Comparison of ENCODE assay signal across 2 cellular contexts in genomic region chr17:56786989-56787482, GRCh38.
A peak's percentile ranks its signal among the peaks of the same experiment; 100 is the strongest.
TF ChIP-seq lines count a peak whose summit lies in the region.

No MANE protein-coding gene starts in this region.

TF ChIP-seq in A549, 52 proteins besides CTCF, POLR2A, EP300 and RAD21 (continued from another document):
- no peak for TF ChIP-seq BCL3 (IDR thresholded peaks at IDR 0.05)
- no peak for TF ChIP-seq NFE2L2 (conservative IDR thresholded peaks at IDR 0.05; ENCODE audit: low read length)
- peak; percentile 36; the same call in 1 of the 2 replicates for TF ChIP-seq FOSL2 (IDR thresholded peaks at IDR 0.05)
- peak; percentile 66 for TF ChIP-seq FOSL2 (CRISPR knock-in tag; IDR thresholded peaks at IDR 0.05)
- no peak for TF ChIP-seq MAFK (IDR thresholded peaks at IDR 0.05; ENCODE audit: partially characterized antibody)
- no peak for TF ChIP-seq SMC3 (IDR thresholded peaks at IDR 0.05)
- TF ChIP-seq ZSCAN20 (CRISPR knock-in tag; IDR thresholded peaks at IDR 0.05) = no peak
- peak; percentile 41 to 44; a peak in 2 of 4 replicates for TF ChIP-seq CEBPB (IDR thresholded peaks at IDR 0.05)
- TF ChIP-seq RCOR1 (IDR thresholded peaks at IDR 0.05; ENCODE audit: low read depth, low read length) = no peak
- peak; percentile 26 to 30; a peak in 1 of 5 replicates for TF ChIP-seq JUN (IDR thresholded peaks at IDR 0.05)
- TF ChIP-seq MAZ (IDR thresholded peaks at IDR 0.05; ENCODE audit: borderline replicate concordance, low read depth, low read length) = no peak

TF ChIP-seq in GM12878, 131 proteins besides CTCF, POLR2A, EP300 and RAD21 (continued from another document and continues in another):
- TF ChIP-seq USF2 (IDR thresholded peaks at IDR 0.05; ENCODE audit: borderline replicate concordance, low read depth, low read length) (no peak; the same call in 1 of the 2 replicates), BMI1 (IDR thresholded peaks at IDR 0.05; ENCODE audit: borderline replicate concordance) (no peak; the same call in none of the 2 replicates), PML (IDR thresholded peaks at IDR 0.05; ENCODE audit: low read length) (no peak), IKZF2 (IDR thresholded peaks at IDR 0.05) (peak; percentile 71 to 73; a peak in 2 of 4 replicates), ZBED1 (IDR thresholded peaks at IDR 0.05; ENCODE audit: borderline replicate concordance) (0 out of 2 replicates have a peak, but pooled peaks have one; percentile 38), PKNOX1 (IDR thresholded peaks at IDR 0.05) (0 out of 2 replicates have a peak, but pooled peaks have one; percentile 10), CBX3 (IDR thresholded peaks at IDR 0.05; ENCODE audit: borderline replicate concordance, low read depth) (no peak), SUPT20H (IDR thresholded peaks at IDR 0.05; ENCODE audit: borderline replicate concordance, control insufficient read depth, low read depth, low read length) (no peak), FOXK2 (IDR thresholded peaks at IDR 0.05) (no peak), RBBP5 (conservative IDR thresholded peaks at IDR 0.05) (no peak), IKZF1 (conservative IDR thresholded peaks at IDR 0.05) (peak; percentile 79), SIN3A (IDR thresholded peaks at IDR 0.05; ENCODE audit: low read depth, low read length) (no peak), SPI1 (IDR thresholded peaks at IDR 0.05; ENCODE audit: borderline replicate concordance, insufficient read depth, low read depth, low read length) (peak; percentile 55; the same call in 1 of the 2 replicates), NBN (IDR thresholded peaks at IDR 0.05) (no peak), ELK1 (IDR thresholded peaks at IDR 0.05; ENCODE audit: low read depth, low read length) (no peak), ZNF274 (IDR thresholded peaks at IDR 0.05; ENCODE audit: insufficient read depth, insufficient read length) (no peak), ZNF24 (IDR thresholded peaks at IDR 0.05) (no peak), ESRRA (IDR thresholded peaks at IDR 0.05; ENCODE audit: low read length) (no peak), POLR2AphosphoS2 (IDR thresholded peaks at IDR 0.05; ENCODE audit: low read depth, low read length) (no peak), BCL3 (IDR thresholded peaks at IDR 0.05; ENCODE audit: borderline replicate concordance, insufficient read depth, low read depth, low read length, poor library complexity, severe bottlenecking) (no peak), MXI1 (IDR thresholded peaks at IDR 0.05; ENCODE audit: low read depth, low read length) (no peak), ZNF384 (IDR thresholded peaks at IDR 0.05; ENCODE audit: borderline replicate concordance, low read depth, low read length) (no peak), CEBPB (IDR thresholded peaks at IDR 0.05; ENCODE audit: borderline replicate concordance in 1 of 2, low read depth in 2 of 2, low read length in 2 of 2) (no peak), BHLHE40 (IDR thresholded peaks at IDR 0.05; ENCODE audit: borderline replicate concordance in 1 of 2, low read depth in 2 of 2, low read length in 1 of 2) (peak; percentile 92 to 93), ZZZ3 (IDR thresholded peaks at IDR 0.05; ENCODE audit: control insufficient read depth, insufficient read length, low read depth) (no peak), CHD2 (IDR thresholded peaks at IDR 0.05; ENCODE audit: borderline replicate concordance, low read depth, low read length) (no peak), ETV6 (conservative IDR thresholded peaks at IDR 0.05 in 1 of 2, IDR thresholded peaks at IDR 0.05 in 1 of 2; ENCODE audit: borderline replicate concordance in 1 of 2, low read depth in 1 of 2) (no peak)
- TF ChIP-seq, protein P1, sequence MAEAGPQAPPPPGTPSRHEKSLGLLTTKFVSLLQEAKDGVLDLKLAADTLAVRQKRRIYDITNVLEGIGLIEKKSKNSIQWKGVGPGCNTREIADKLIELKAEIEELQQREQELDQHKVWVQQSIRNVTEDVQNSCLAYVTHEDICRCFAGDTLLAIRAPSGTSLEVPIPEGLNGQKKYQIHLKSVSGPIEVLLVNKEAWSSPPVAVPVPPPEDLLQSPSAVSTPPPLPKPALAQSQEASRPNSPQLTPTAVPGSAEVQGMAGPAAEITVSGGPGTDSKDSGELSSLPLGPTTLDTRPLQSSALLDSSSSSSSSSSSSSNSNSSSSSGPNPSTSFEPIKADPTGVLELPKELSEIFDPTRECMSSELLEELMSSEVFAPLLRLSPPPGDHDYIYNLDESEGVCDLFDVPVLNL (IDR thresholded peaks at IDR 0.05; ENCODE audit: low read depth, low read length) = no peak
- TF ChIP-seq, protein P2, sequence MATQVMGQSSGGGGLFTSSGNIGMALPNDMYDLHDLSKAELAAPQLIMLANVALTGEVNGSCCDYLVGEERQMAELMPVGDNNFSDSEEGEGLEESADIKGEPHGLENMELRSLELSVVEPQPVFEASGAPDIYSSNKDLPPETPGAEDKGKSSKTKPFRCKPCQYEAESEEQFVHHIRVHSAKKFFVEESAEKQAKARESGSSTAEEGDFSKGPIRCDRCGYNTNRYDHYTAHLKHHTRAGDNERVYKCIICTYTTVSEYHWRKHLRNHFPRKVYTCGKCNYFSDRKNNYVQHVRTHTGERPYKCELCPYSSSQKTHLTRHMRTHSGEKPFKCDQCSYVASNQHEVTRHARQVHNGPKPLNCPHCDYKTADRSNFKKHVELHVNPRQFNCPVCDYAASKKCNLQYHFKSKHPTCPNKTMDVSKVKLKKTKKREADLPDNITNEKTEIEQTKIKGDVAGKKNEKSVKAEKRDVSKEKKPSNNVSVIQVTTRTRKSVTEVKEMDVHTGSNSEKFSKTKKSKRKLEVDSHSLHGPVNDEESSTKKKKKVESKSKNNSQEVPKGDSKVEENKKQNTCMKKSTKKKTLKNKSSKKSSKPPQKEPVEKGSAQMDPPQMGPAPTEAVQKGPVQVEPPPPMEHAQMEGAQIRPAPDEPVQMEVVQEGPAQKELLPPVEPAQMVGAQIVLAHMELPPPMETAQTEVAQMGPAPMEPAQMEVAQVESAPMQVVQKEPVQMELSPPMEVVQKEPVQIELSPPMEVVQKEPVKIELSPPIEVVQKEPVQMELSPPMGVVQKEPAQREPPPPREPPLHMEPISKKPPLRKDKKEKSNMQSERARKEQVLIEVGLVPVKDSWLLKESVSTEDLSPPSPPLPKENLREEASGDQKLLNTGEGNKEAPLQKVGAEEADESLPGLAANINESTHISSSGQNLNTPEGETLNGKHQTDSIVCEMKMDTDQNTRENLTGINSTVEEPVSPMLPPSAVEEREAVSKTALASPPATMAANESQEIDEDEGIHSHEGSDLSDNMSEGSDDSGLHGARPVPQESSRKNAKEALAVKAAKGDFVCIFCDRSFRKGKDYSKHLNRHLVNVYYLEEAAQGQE (IDR thresholded peaks at IDR 0.05; ENCODE audit: low read depth, low read length) = no peak
- TF ChIP-seq, protein P3, sequence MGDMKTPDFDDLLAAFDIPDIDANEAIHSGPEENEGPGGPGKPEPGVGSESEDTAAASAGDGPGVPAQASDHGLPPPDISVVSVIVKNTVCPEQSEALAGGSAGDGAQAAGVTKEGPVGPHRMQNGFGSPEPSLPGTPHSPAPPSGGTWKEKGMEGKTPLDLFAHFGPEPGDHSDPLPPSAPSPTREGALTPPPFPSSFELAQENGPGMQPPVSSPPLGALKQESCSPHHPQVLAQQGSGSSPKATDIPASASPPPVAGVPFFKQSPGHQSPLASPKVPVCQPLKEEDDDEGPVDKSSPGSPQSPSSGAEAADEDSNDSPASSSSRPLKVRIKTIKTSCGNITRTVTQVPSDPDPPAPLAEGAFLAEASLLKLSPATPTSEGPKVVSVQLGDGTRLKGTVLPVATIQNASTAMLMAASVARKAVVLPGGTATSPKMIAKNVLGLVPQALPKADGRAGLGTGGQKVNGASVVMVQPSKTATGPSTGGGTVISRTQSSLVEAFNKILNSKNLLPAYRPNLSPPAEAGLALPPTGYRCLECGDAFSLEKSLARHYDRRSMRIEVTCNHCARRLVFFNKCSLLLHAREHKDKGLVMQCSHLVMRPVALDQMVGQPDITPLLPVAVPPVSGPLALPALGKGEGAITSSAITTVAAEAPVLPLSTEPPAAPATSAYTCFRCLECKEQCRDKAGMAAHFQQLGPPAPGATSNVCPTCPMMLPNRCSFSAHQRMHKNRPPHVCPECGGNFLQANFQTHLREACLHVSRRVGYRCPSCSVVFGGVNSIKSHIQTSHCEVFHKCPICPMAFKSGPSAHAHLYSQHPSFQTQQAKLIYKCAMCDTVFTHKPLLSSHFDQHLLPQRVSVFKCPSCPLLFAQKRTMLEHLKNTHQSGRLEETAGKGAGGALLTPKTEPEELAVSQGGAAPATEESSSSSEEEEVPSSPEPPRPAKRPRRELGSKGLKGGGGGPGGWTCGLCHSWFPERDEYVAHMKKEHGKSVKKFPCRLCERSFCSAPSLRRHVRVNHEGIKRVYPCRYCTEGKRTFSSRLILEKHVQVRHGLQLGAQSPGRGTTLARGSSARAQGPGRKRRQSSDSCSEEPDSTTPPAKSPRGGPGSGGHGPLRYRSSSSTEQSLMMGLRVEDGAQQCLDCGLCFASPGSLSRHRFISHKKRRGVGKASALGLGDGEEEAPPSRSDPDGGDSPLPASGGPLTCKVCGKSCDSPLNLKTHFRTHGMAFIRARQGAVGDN (IDR thresholded peaks at IDR 0.05) = no peak
- TF ChIP-seq, protein P4, sequence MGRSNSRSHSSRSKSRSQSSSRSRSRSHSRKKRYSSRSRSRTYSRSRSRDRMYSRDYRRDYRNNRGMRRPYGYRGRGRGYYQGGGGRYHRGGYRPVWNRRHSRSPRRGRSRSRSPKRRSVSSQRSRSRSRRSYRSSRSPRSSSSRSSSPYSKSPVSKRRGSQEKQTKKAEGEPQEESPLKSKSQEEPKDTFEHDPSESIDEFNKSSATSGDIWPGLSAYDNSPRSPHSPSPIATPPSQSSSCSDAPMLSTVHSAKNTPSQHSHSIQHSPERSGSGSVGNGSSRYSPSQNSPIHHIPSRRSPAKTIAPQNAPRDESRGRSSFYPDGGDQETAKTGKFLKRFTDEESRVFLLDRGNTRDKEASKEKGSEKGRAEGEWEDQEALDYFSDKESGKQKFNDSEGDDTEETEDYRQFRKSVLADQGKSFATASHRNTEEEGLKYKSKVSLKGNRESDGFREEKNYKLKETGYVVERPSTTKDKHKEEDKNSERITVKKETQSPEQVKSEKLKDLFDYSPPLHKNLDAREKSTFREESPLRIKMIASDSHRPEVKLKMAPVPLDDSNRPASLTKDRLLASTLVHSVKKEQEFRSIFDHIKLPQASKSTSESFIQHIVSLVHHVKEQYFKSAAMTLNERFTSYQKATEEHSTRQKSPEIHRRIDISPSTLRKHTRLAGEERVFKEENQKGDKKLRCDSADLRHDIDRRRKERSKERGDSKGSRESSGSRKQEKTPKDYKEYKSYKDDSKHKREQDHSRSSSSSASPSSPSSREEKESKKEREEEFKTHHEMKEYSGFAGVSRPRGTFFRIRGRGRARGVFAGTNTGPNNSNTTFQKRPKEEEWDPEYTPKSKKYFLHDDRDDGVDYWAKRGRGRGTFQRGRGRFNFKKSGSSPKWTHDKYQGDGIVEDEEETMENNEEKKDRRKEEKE (IDR thresholded peaks at IDR 0.05) = no peak
- TF ChIP-seq, protein P5, sequence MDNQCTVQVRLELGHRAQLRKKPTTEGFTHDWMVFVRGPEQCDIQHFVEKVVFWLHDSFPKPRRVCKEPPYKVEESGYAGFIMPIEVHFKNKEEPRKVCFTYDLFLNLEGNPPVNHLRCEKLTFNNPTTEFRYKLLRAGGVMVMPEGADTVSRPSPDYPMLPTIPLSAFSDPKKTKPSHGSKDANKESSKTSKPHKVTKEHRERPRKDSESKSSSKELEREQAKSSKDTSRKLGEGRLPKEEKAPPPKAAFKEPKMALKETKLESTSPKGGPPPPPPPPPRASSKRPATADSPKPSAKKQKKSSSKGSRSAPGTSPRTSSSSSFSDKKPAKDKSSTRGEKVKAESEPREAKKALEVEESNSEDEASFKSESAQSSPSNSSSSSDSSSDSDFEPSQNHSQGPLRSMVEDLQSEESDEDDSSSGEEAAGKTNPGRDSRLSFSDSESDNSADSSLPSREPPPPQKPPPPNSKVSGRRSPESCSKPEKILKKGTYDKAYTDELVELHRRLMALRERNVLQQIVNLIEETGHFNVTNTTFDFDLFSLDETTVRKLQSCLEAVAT (IDR thresholded peaks at IDR 0.05) = peak; percentile 70; the same call in 1 of the 2 replicates
- TF ChIP-seq, protein P6, sequence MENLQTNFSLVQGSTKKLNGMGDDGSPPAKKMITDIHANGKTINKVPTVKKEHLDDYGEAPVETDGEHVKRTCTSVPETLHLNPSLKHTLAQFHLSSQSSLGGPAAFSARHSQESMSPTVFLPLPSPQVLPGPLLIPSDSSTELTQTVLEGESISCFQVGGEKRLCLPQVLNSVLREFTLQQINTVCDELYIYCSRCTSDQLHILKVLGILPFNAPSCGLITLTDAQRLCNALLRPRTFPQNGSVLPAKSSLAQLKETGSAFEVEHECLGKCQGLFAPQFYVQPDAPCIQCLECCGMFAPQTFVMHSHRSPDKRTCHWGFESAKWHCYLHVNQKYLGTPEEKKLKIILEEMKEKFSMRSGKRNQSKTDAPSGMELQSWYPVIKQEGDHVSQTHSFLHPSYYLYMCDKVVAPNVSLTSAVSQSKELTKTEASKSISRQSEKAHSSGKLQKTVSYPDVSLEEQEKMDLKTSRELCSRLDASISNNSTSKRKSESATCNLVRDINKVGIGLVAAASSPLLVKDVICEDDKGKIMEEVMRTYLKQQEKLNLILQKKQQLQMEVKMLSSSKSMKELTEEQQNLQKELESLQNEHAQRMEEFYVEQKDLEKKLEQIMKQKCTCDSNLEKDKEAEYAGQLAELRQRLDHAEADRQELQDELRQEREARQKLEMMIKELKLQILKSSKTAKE (IDR thresholded peaks at IDR 0.05; ENCODE audit: low read depth, poor library complexity, severe bottlenecking) = peak; percentile 72
